In the genomic region with DNA sequence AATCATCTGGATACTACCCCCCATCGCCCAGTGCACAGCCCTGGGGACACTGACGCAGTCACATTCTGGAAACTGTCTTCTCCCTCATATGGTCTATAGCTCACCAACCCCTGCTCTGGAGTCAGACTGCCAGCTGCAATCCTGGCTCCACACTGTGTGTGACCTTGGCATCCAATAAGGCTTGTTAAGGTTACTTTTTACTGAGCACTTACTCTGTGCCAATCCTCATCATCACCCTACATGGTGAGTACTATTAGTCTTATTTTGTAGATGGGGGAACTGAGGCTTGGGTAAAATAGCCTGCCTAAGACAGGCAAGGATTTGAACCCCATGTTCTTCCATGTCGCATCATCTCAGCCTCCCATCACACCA, we compare ENCODE assay signal across 8 cellular contexts. TPM values are rescaled to one million over a fixed set of nuclear protein-coding genes. Genes with fewer than 3 reads are reported as not detected.
DNase-seq lines count a peak whose midpoint lies in the region; ATAC-seq and TF ChIP-seq lines count a peak whose summit lies in the region.

No MANE protein-coding gene starts in this region.

- H3K27ac Mint-ChIP-seq in GM23338 = peak overlapping the region; percentile 54; the same call in 1 of the 2 replicates
- H3K27ac Mint-ChIP-seq in activated CD4-positive, alpha-beta memory T cell treated with anti-CD3 and anti-CD28 coated beads for 36 hours = peak overlapping the region; percentile 9

- intact Hi-C loops in activated CD4-positive, alpha-beta memory T cell treated with anti-CD3 and anti-CD28 coated beads for 36 hours (cut with micrococcal nuclease) = loop anchor here (2.0 kb wide), 1 partner anchor 34 kb away; no protein-coding TSS in a partner anchor
- intact Hi-C loops in left cardiac atrium (cut with DNase I) = loop anchor here in 1 of 2 donors (2.0 kb wide), 1 partner anchor 30 kb away; no protein-coding TSS in a partner anchor

- peaks cover 29% of the 10 kb centered on the region for H3K79me2 ChIP-seq in GM23338 (replicated peaks; ENCODE audit: insufficient read depth)

- H3K4me1 Mint-ChIP-seq in GM23338 = peaks cover 87% of the 10 kb centered on the region
- peaks cover 12% of the 10 kb centered on the region for H3K4me1 Mint-ChIP-seq in activated CD4-positive, alpha-beta memory T cell treated with anti-CD3 and anti-CD28 coated beads for 36 hours (ENCODE audit: low read depth)

- H3K9ac ChIP-seq in skeletal muscle tissue (ENCODE audit: low read depth in 1 of 3, low read length in 3 of 3) = peak overlapping the region; percentile 27 to 82 (median 28)

- H4K20me1 ChIP-seq in GM23338 (replicated peaks; ENCODE audit: insufficient read depth) = peaks cover 7% of the 10 kb centered on the region

- no peaks in the 10 kb centered on the region; the same call in 2 of the 3 replicates for H3K36me3 Mint-ChIP-seq in GM23338 (ENCODE audit: low read depth)
- no peaks in the 10 kb centered on the region for H3K36me3 Mint-ChIP-seq in activated CD4-positive, alpha-beta memory T cell treated with anti-CD3 and anti-CD28 coated beads for 36 hours

- TF ChIP-seq CTCF in GM23338 (conservative IDR thresholded peaks at IDR 0.05; ENCODE audit: low read depth in 2 of 2) = no peak

- ATAC-seq in GM23338 = no peak
- ATAC-seq in left cardiac atrium = peak; percentile 2 to 6
- ATAC-seq in GM19452 (IDR thresholded peaks at IDR 0.05; ENCODE audit: unreplicated experiment) = no peak

- peak overlapping the region; percentile 54 for H3K4me3 ChIP-seq in GM23338
- peak overlapping the region; percentile 40 to 46 (median 44) for H3K4me3 ChIP-seq in skeletal muscle tissue (ENCODE audit: low read length in 3 of 3)

- H3K4me1 ChIP-seq in GM23338 (ENCODE audit: insufficient read depth) = peaks cover 81% of the 10 kb centered on the region
- peaks cover 91 to 97% (median 96%) of the 10 kb centered on the region in 3 donors for H3K4me1 ChIP-seq in skeletal muscle tissue (ENCODE audit: control insufficient read depth in 3 of 3, insufficient read depth in 3 of 3, low read length in 3 of 3)

- no peaks in the 10 kb centered on the region; the same call in 2 of the 3 replicates for H3K9me3 Mint-ChIP-seq in GM23338
- no peaks in the 10 kb centered on the region for H3K9me3 Mint-ChIP-seq in activated CD4-positive, alpha-beta memory T cell treated with anti-CD3 and anti-CD28 coated beads for 36 hours

- peak overlapping the region; percentile 47 for H3K4me3 Mint-ChIP-seq in GM23338
- H3K4me3 Mint-ChIP-seq in activated CD4-positive, alpha-beta memory T cell treated with anti-CD3 and anti-CD28 coated beads for 36 hours = peak overlapping the region; percentile 34

- H3K4me2 ChIP-seq in GM23338 = peak overlapping the region; percentile 92

- H3F3A ChIP-seq in GM23338 (replicated peaks; ENCODE audit: low read depth) = peaks cover 52% of the 10 kb centered on the region

- H3K36me3 ChIP-seq in GM23338 (ENCODE audit: insufficient read depth) (no peaks in the 10 kb centered on the region), skeletal muscle tissue (ENCODE audit: control insufficient read depth in 3 of 3, insufficient read depth in 3 of 3, low read length in 3 of 3) (peaks cover 0 to 5% (median 0%) of the 10 kb centered on the region in 3 donors)

- POLR2A ChIA-PET in activated CD4-positive, alpha-beta memory T cell treated with anti-CD3 and anti-CD28 coated beads for 36 hours (lab: Charles Lee) = interaction anchor here (0.9 to 1.8 kb wide), 4 partner anchors 12 to 94 kb away, joined by 3 to 5 read pairs (median 4); a partner anchor contains a TSS

- no peaks in the 10 kb centered on the region for H3K27me3 ChIP-seq in GM23338 (ENCODE audit: insufficient read depth)
- no peaks in the 10 kb centered on the region for H3K27me3 ChIP-seq in skeletal muscle tissue (ENCODE audit: control insufficient read depth in 3 of 3, insufficient read depth in 3 of 3, low read length in 3 of 3)

- no peak for DNase-seq in GM23338 (ENCODE audit: low spot score)
- DNase-seq in activated CD4-positive, alpha-beta memory T cell treated with anti-CD3 and anti-CD28 coated beads for 36 hours = no peak
- DNase-seq in left cardiac atrium = no peak
- no peak for DNase-seq in Ammon's horn (ENCODE audit: low spot score)
- DNase-seq in nucleus accumbens (lab: John Stamatoyannopoulos, UW) = no peak
- no peak for DNase-seq in LoVo (ENCODE audit: low spot score)

- H3K9me3 ChIP-seq in skeletal muscle tissue (ENCODE audit: control insufficient read depth in 3 of 3, low read length in 3 of 3) = no peaks in the 10 kb centered on the region

- H3K9me2 ChIP-seq in GM23338 (ENCODE audit: insufficient read depth) = no peaks in the 10 kb centered on the region

- CTCF ChIA-PET in activated CD4-positive, alpha-beta memory T cell treated with anti-CD3 and anti-CD28 coated beads for 36 hours (lab: Charles Lee) = interaction anchor here (0.7 to 8.2 kb wide), 15 partner anchors 9 to 273 kb away, joined by 3 to 102 read pairs (median 6); a partner anchor contains a TSS

- no peak overlapping the region for H2AFZ ChIP-seq in GM23338

- H3K27ac ChIP-seq in GM23338 (ENCODE audit: low read depth) = peak overlapping the region; percentile 98; the same call in 1 of the 2 replicates
- H3K27ac ChIP-seq in skeletal muscle tissue (ENCODE audit: low read depth, low read length) = peak overlapping the region; percentile 94

- H3K27me3 Mint-ChIP-seq in GM23338 (ENCODE audit: insufficient read depth, low read depth, poor library complexity) = peaks cover 25% of the 10 kb centered on the region
- H3K27me3 Mint-ChIP-seq in activated CD4-positive, alpha-beta memory T cell treated with anti-CD3 and anti-CD28 coated beads for 36 hours = no peaks in the 10 kb centered on the region

TF ChIP-seq in GM23338, 12 proteins besides CTCF, POLR2A, EP300 and RAD21:
- TF ChIP-seq STAT1 (IDR thresholded peaks at IDR 0.05; ENCODE audit: unreplicated experiment) = no peak

RNA-seq across cellular contexts. Expression of a gene that starts 34.9 kb away (rescaled TPM):
- total RNA-seq in GM23338 (2014; rRNA removed; shearing (Covaris generic)) = 19.1 and 22.2 TPM in 2 replicates
- polyA plus RNA-seq in GM23338 (2016; fragmentation: Nextera tagmentation; extraction: Ambion mirVana) = 6.8 and 8.3 TPM in 2 replicates
- 10 to 100 TPM in 1 of 2 experiments, 1 to 10 TPM in 1; 8.3 to 12.1 TPM for total RNA-seq in activated CD4-positive, alpha-beta memory T cell treated with anti-CD3 and anti-CD28 coated beads for 36 hours
- total RNA-seq in left cardiac atrium (10 to 100 TPM; 37.6 to 39.1 TPM), skeletal muscle tissue (19.8 TPM)

Comparison
In these comparisons a context has a peak if more than half of its experiments do, and no peak if none do; other contexts are left out.
1. ATAC-seq: peak in left cardiac atrium (2 of 2); none in GM23338 (single experiment) and GM19452 (single experiment).